ENCODE assay signal across 15 cellular contexts in genomic region chr2:11395971-11396689, GRCh38. TPM values are rescaled to one million over a fixed set of nuclear protein-coding genes. Genes with fewer than 3 reads are reported as not detected.
DNase-seq lines count a peak whose midpoint lies in the region; ATAC-seq, FAIRE-seq and TF ChIP-seq lines count a peak whose summit lies in the region.
"Had no signal": no experiment of that assay in that cellular context is flagged by ENCODE, and none has a peak within 500 bp of the region (broad histone marks: within the 10 kb centered on the region; RNA-seq: fewer than 3 reads in every experiment).

No MANE protein-coding gene starts in this region.

- H4K20me1 ChIP-seq in K562 (replicated peaks; ENCODE audit: control insufficient read depth, insufficient read depth, low read length), result no peaks in the 10 kb centered on the region

- TF ChIP-seq CTCF in K562 (IDR thresholded peaks at IDR 0.05 in 2 of 3, conservative IDR thresholded peaks at IDR 0.05 in 1 of 3; ENCODE audit: insufficient read depth in 2 of 3, low read depth in 1 of 3, low read length in 3 of 3), result no peak
- no peak for TF ChIP-seq CTCF in esophagus squamous epithelium (IDR thresholded peaks at IDR 0.05)

- H3K9ac ChIP-seq in K562 (ENCODE audit: insufficient read depth in 1 of 2, low read depth in 2 of 2, low read length in 2 of 2), result peak overlapping the region in 1 of 2 experiments; percentile 7; a peak in 1 of 4 replicates
- H3K9ac ChIP-seq: GM23248 had no signal

- no peak for FAIRE-seq in K562 (lab: Jason Lieb, UNC)

- CTCF ChIA-PET in K562 (lab: Yijun Ruan, JAX; ENCODE audit: low intra/inter-chr PET ratio), result no interaction called here

- H3K4me3 ChIP-seq in K562, result no peak overlapping the region
- no peak overlapping the region for H3K4me3 ChIP-seq in esophagus squamous epithelium
- no peak overlapping the region for H3K4me3 ChIP-seq in HAP-1
- H3K4me3 ChIP-seq: GM23248, SJCRH30 had no signal

- H3K4me3 Mint-ChIP-seq in T-helper 17 cell, result no peak overlapping the region

- intact Hi-C loops in K562 (cut with micrococcal nuclease) (no loop called here), esophagus squamous epithelium (cut with DNase I) (no loop called here)

- H3K4me1 Mint-ChIP-seq in T-helper 17 cell, result no peaks in the 10 kb centered on the region

- in situ Hi-C loops in K562 (cut with MboI) (no loop called here), HAP-1 (cut with MboI; ENCODE audit: low sequenced_read_pairs) (no loop called here)

- peaks cover 4% of the 10 kb centered on the region for H3K36me3 Mint-ChIP-seq in T-helper 17 cell (ENCODE audit: low read depth)

- H3K4me2 ChIP-seq in K562 (ENCODE audit: insufficient read depth, low read length), result no peak overlapping the region

- no TSS peak for BruUV-seq in K562 (replicated peaks; lab: Mats Ljungman, UMichigan)

- ATAC-seq in K562 (no peak), T-helper 17 cell (no peak)

- 37% methylated on average over 8 of the region's 10 CpGs for WGBS in K562 (ENCODE audit: insufficient coverage, low coverage, missing lambda C conversion rate)
- WGBS in esophagus squamous epithelium, 2 donors, result 88 to 91% methylated on average over 9 to 10 of the region's 10 CpGs

- H3K4me1 ChIP-seq in K562 (replicated peaks in 1 of 2; ENCODE audit: control insufficient read depth in 2 of 2, insufficient read depth in 2 of 2, low read length in 2 of 2), result peaks cover 7 to 9% of the 10 kb centered on the region in 2 experiments; a peak in 3 of 5 replicates
- H3K4me1 ChIP-seq in esophagus squamous epithelium, result peaks cover 0 to 47% (median 4%) of the 10 kb centered on the region in 3 donors
- H3K4me1 ChIP-seq in HAP-1, result peaks cover 6% of the 10 kb centered on the region
- H3K4me1 ChIP-seq: SJCRH30 had no signal

- H3K27ac ChIP-seq in K562 (ENCODE audit: extremely low read depth, low read depth, low read length) (no peak overlapping the region), esophagus squamous epithelium (peak overlapping the region in 3 of 4 donors; percentile 46 to 82 (median 77))
- H3K27ac ChIP-seq: GM23248, SJCRH30 had no signal

- no peak overlapping the region for H2AFZ ChIP-seq in K562 (ENCODE audit: low read depth, low read length)
- H2AFZ ChIP-seq: GM23248 had no signal

- POLR2A ChIA-PET in K562 (lab: Yijun Ruan, JAX), result interaction anchor here (0.6 to 1.0 kb wide), 4 partner anchors 12 to 236 kb away, joined by 3 read pairs; no protein-coding TSS in a partner anchor

- H3K27ac Mint-ChIP-seq in T-helper 17 cell, result no peak overlapping the region

- H3K27me3 Mint-ChIP-seq in T-helper 17 cell, result peaks cover 33% of the 10 kb centered on the region

- no peak for TF ChIP-seq RAD21 in K562 (CRISPR knock-in tag; conservative IDR thresholded peaks at IDR 0.05 in 1 of 2, IDR thresholded peaks at IDR 0.05 in 1 of 2)

- DNase-seq in DMS 273 (lab: John Stamatoyannopoulos, UW; ENCODE audit: unreplicated experiment) (peak; percentile 95), NCI-H2171 treated with DMSO at 0.1 percent for 48 hours (lab: John Stamatoyannopoulos, UW) (peak; percentile 85), K562 (ENCODE audit: extremely low read depth in 1 of 4, low spot score in 3 of 4) (no peak), esophagus squamous epithelium (lab: John Stamatoyannopoulos, UW) (no peak), HAP-1 (ENCODE audit: low spot score in 2 of 2) (no peak), T-helper 17 cell (no peak), AML-193 (lab: John Stamatoyannopoulos, UW) (no peak), GM19238 (ENCODE audit: insufficient read length, low spot score) (no peak)
- DNase-seq: GM23248, KG1, NCI-H1436, NCI-H2081, NCI-H69, RPMI8226, SJCRH30 had no signal

- peaks cover 0 to 11% of the 10 kb centered on the region in 2 experiments; a peak in 2 of 5 replicates for H3K27me3 ChIP-seq in K562 (ENCODE audit: control insufficient read depth in 2 of 2, insufficient read depth in 2 of 2, low read length in 2 of 2)
- no peaks in the 10 kb centered on the region for H3K27me3 ChIP-seq in esophagus squamous epithelium
- H3K27me3 ChIP-seq in HAP-1 (ENCODE audit: low read depth), result no peaks in the 10 kb centered on the region
- H3K27me3 ChIP-seq: SJCRH30 had no signal

- TF ChIP-seq EP300 in K562 (IDR thresholded peaks at IDR 0.05; ENCODE audit: low read length), result no peak

- H3K9me3 ChIP-seq in K562 (replicated peaks; ENCODE audit: control insufficient read depth, insufficient read depth, low read depth, low read length) (no peaks in the 10 kb centered on the region), esophagus squamous epithelium (no peaks in the 10 kb centered on the region), HAP-1 (no peaks in the 10 kb centered on the region), T-helper 17 cell (ENCODE audit: control insufficient read depth, low read length, poor library complexity, severe bottlenecking) (no peaks in the 10 kb centered on the region)
- H3K9me3 ChIP-seq: SJCRH30 had no signal

- H3K36me3 ChIP-seq in K562 (ENCODE audit: control insufficient read depth, insufficient read depth, low read length) (no peaks in the 10 kb centered on the region), esophagus squamous epithelium (no peaks in the 10 kb centered on the region), HAP-1 (replicated peaks) (no peaks in the 10 kb centered on the region)
- H3K36me3 ChIP-seq: SJCRH30 had no signal

- H3K9me1 ChIP-seq in K562 (ENCODE audit: control insufficient read depth, insufficient read depth, low read length), result no peaks in the 10 kb centered on the region

- TF ChIP-seq POLR2A in K562 (conservative IDR thresholded peaks at IDR 0.05), result no peak
- no peak for TF ChIP-seq POLR2A in esophagus squamous epithelium (IDR thresholded peaks at IDR 0.05)

- no peaks in the 10 kb centered on the region for H3K79me2 ChIP-seq in K562 (ENCODE audit: control insufficient read depth, insufficient read depth, low read length)

TF ChIP-seq in K562, 482 proteins besides CTCF, POLR2A, EP300 and RAD21:
- no peak for TF ChIP-seq IRF2 (CRISPR knock-in tag; IDR thresholded peaks at IDR 0.05)
- TF ChIP-seq C11orf30 (IDR thresholded peaks at IDR 0.05; ENCODE audit: low read depth), result 0 out of 2 replicates have a peak, but pooled peaks have one; percentile 9
- no peak for TF ChIP-seq BRCA1 (IDR thresholded peaks at IDR 0.05)
- TF ChIP-seq BRCA1 (CRISPR knock-in tag; IDR thresholded peaks at IDR 0.05), result no peak
TF ChIP-seq in K562: peak in this region for 1.

RNA-seq across cellular contexts. Expression of gene ROCK2, which starts 51.7 kb away (rescaled TPM):
- total RNA-seq in K562 (2011; cell fraction: chromatin; rRNA removed; ENCODE audit: low replicate concordance), result 16.6 and 83.8 TPM in 2 replicates
- 4.2 and 6.4 TPM in 2 replicates for total RNA-seq in K562 (2011; cell fraction: nucleolus; rRNA removed)
- total RNA-seq in K562 (2011; cell fraction: nucleoplasm; rRNA removed), result 16.1 and 32.0 TPM in 2 replicates
- 14.3 and 15.0 TPM in 2 replicates for total RNA-seq in K562 (2014; rRNA removed)
- total RNA-seq in K562 (2014; rRNA removed; fragmentation: Illumina TruSeq; extraction: Trizol), result 28.4 and 35.3 TPM in 2 replicates
- total RNA-seq in K562 (2015; rRNA removed; fragmentation: Illumina TruSeq; extraction: Trizol), result 28.1 and 30.6 TPM in 2 replicates
- 21.2 and 22.1 TPM in 2 replicates for total RNA-seq in K562 (2021)
- polyA plus RNA-seq in K562 (2011; rRNA removed), result 6.8 and 10.6 TPM in 2 replicates
- 1.6 and 3.5 TPM in 2 replicates for polyA plus RNA-seq in K562 (2011; cell fraction: cytosol; rRNA removed)
- 4.2 and 5.4 TPM in 2 replicates for polyA plus RNA-seq in K562 (2011; cell fraction: nucleus; rRNA removed)
- 10.8 and 12.3 TPM in 2 replicates for polyA plus RNA-seq in K562 (2012)
- 13.4 and 16.5 TPM in 2 replicates for polyA plus RNA-seq in K562 (2014; fragmentation: Illumina TruSeq; extraction: Trizol)
- polyA plus RNA-seq in K562 (2014; fragmentation: Nextera tagmentation; extraction: Ambion mirVana), result 1 to 10 TPM; 4.9 to 6.0 TPM
- 10.6 and 10.7 TPM in 2 replicates for polyA plus RNA-seq in K562 (2014; rRNA removed)
- polyA minus RNA-seq in K562 (2011; rRNA and poly(A)+ RNA removed), result 47.6 and 51.9 TPM in 2 replicates
- 13.8 and 19.1 TPM in 2 replicates for polyA minus RNA-seq in K562 (2011; cell fraction: cytosol; rRNA and poly(A)+ RNA removed)
- 13.7 and 34.7 TPM in 2 replicates for polyA minus RNA-seq in K562 (2011; cell fraction: nucleus; rRNA and poly(A)+ RNA removed)
- 10 to 100 TPM; 15.2 to 50.5 (median 21.4) TPM for total RNA-seq in esophagus squamous epithelium
- total RNA-seq in T-helper 17 cell, result 10 to 100 TPM; 15.0 to 17.6 TPM

Comparison
In these comparisons a context has a peak if more than half of its experiments do, and no peak if none do; other contexts are left out.
1. DNase-seq: peak in DMS 273 (single experiment) and NCI-H2171 treated with DMSO at 0.1 percent for 48 hours (single experiment); none in K562 (0 of 4), esophagus squamous epithelium (single experiment), HAP-1 (0 of 2), T-helper 17 cell (0 of 3), AML-193 (0 of 2) and GM19238 (single experiment).